Comparison of ENCODE assay signal across 1 cellular context in genomic region chr7:106848851-106849442, GRCh38.
TF ChIP-seq lines count a peak whose summit lies in the region.

No MANE protein-coding gene starts in this region.

TF ChIP-seq in HepG2, 621 proteins besides CTCF, POLR2A, EP300 and RAD21 (continued from another document):
- TF ChIP-seq, protein P1, sequence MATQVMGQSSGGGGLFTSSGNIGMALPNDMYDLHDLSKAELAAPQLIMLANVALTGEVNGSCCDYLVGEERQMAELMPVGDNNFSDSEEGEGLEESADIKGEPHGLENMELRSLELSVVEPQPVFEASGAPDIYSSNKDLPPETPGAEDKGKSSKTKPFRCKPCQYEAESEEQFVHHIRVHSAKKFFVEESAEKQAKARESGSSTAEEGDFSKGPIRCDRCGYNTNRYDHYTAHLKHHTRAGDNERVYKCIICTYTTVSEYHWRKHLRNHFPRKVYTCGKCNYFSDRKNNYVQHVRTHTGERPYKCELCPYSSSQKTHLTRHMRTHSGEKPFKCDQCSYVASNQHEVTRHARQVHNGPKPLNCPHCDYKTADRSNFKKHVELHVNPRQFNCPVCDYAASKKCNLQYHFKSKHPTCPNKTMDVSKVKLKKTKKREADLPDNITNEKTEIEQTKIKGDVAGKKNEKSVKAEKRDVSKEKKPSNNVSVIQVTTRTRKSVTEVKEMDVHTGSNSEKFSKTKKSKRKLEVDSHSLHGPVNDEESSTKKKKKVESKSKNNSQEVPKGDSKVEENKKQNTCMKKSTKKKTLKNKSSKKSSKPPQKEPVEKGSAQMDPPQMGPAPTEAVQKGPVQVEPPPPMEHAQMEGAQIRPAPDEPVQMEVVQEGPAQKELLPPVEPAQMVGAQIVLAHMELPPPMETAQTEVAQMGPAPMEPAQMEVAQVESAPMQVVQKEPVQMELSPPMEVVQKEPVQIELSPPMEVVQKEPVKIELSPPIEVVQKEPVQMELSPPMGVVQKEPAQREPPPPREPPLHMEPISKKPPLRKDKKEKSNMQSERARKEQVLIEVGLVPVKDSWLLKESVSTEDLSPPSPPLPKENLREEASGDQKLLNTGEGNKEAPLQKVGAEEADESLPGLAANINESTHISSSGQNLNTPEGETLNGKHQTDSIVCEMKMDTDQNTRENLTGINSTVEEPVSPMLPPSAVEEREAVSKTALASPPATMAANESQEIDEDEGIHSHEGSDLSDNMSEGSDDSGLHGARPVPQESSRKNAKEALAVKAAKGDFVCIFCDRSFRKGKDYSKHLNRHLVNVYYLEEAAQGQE (IDR thresholded peaks at IDR 0.05; ENCODE audit: borderline replicate concordance in 1 of 2, low read depth in 1 of 2, low read length in 2 of 2): no peak
- TF ChIP-seq, protein P2, sequence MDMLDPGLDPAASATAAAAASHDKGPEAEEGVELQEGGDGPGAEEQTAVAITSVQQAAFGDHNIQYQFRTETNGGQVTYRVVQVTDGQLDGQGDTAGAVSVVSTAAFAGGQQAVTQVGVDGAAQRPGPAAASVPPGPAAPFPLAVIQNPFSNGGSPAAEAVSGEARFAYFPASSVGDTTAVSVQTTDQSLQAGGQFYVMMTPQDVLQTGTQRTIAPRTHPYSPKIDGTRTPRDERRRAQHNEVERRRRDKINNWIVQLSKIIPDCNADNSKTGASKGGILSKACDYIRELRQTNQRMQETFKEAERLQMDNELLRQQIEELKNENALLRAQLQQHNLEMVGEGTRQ (IDR thresholded peaks at IDR 0.05; ENCODE audit: low read depth, low read length): no peak
- TF ChIP-seq, protein P2 (CRISPR knock-in tag; IDR thresholded peaks at IDR 0.05; ENCODE audit: borderline replicate concordance): no peak
- no peak for TF ChIP-seq TBP (CRISPR knock-in tag; IDR thresholded peaks at IDR 0.05)
- TF ChIP-seq ATF1 (CRISPR knock-in tag; IDR thresholded peaks at IDR 0.05): no peak
- TF ChIP-seq, protein P3, sequence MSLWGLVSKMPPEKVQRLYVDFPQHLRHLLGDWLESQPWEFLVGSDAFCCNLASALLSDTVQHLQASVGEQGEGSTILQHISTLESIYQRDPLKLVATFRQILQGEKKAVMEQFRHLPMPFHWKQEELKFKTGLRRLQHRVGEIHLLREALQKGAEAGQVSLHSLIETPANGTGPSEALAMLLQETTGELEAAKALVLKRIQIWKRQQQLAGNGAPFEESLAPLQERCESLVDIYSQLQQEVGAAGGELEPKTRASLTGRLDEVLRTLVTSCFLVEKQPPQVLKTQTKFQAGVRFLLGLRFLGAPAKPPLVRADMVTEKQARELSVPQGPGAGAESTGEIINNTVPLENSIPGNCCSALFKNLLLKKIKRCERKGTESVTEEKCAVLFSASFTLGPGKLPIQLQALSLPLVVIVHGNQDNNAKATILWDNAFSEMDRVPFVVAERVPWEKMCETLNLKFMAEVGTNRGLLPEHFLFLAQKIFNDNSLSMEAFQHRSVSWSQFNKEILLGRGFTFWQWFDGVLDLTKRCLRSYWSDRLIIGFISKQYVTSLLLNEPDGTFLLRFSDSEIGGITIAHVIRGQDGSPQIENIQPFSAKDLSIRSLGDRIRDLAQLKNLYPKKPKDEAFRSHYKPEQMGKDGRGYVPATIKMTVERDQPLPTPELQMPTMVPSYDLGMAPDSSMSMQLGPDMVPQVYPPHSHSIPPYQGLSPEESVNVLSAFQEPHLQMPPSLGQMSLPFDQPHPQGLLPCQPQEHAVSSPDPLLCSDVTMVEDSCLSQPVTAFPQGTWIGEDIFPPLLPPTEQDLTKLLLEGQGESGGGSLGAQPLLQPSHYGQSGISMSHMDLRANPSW (CRISPR knock-in tag; IDR thresholded peaks at IDR 0.05; ENCODE audit: borderline replicate concordance): no peak
- TF ChIP-seq SKI (IDR thresholded peaks at IDR 0.05; ENCODE audit: partially characterized antibody): no peak
- TF ChIP-seq, protein P4, sequence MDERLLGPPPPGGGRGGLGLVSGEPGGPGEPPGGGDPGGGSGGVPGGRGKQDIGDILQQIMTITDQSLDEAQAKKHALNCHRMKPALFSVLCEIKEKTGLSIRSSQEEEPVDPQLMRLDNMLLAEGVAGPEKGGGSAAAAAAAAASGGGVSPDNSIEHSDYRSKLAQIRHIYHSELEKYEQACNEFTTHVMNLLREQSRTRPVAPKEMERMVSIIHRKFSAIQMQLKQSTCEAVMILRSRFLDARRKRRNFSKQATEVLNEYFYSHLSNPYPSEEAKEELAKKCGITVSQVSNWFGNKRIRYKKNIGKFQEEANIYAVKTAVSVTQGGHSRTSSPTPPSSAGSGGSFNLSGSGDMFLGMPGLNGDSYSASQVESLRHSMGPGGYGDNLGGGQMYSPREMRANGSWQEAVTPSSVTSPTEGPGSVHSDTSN (CRISPR knock-in tag; IDR thresholded peaks at IDR 0.05): no peak
- TF ChIP-seq, protein P5, sequence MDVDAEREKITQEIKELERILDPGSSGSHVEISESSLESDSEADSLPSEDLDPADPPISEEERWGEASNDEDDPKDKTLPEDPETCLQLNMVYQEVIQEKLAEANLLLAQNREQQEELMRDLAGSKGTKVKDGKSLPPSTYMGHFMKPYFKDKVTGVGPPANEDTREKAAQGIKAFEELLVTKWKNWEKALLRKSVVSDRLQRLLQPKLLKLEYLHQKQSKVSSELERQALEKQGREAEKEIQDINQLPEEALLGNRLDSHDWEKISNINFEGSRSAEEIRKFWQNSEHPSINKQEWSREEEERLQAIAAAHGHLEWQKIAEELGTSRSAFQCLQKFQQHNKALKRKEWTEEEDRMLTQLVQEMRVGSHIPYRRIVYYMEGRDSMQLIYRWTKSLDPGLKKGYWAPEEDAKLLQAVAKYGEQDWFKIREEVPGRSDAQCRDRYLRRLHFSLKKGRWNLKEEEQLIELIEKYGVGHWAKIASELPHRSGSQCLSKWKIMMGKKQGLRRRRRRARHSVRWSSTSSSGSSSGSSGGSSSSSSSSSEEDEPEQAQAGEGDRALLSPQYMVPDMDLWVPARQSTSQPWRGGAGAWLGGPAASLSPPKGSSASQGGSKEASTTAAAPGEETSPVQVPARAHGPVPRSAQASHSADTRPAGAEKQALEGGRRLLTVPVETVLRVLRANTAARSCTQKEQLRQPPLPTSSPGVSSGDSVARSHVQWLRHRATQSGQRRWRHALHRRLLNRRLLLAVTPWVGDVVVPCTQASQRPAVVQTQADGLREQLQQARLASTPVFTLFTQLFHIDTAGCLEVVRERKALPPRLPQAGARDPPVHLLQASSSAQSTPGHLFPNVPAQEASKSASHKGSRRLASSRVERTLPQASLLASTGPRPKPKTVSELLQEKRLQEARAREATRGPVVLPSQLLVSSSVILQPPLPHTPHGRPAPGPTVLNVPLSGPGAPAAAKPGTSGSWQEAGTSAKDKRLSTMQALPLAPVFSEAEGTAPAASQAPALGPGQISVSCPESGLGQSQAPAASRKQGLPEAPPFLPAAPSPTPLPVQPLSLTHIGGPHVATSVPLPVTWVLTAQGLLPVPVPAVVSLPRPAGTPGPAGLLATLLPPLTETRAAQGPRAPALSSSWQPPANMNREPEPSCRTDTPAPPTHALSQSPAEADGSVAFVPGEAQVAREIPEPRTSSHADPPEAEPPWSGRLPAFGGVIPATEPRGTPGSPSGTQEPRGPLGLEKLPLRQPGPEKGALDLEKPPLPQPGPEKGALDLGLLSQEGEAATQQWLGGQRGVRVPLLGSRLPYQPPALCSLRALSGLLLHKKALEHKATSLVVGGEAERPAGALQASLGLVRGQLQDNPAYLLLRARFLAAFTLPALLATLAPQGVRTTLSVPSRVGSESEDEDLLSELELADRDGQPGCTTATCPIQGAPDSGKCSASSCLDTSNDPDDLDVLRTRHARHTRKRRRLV (CRISPR knock-in tag; IDR thresholded peaks at IDR 0.05): no peak
